ENCODE assay signal across 16 cellular contexts in genomic region chr6:130981409-130981808, GRCh38.
DNase-seq lines count a peak whose midpoint lies in the region; FAIRE-seq and TF ChIP-seq lines count a peak whose summit lies in the region.
"Had no signal": no experiment of that assay in that cellular context is flagged by ENCODE, and none has a peak within 500 bp of the region (broad histone marks: within the 10 kb centered on the region; RNA-seq: fewer than 3 reads in every experiment).

No MANE protein-coding gene starts in this region.

- no peak for FAIRE-seq in astrocyte (lab: Jason Lieb, UNC)

- H3K4me1 Mint-ChIP-seq in astrocyte (ENCODE audit: low read depth, unreplicated experiment) (peaks cover 29% of the 10 kb centered on the region), Calu3 (ENCODE audit: low read depth, unreplicated experiment) (peaks cover 40% of the 10 kb centered on the region)
- H3K4me1 Mint-ChIP-seq: immature natural killer cell had no signal

- BruUV-seq in Calu3 (replicated peaks; lab: Mats Ljungman, UMichigan): no TSS peak

- H3K36me3 Mint-ChIP-seq in astrocyte (ENCODE audit: low read depth, unreplicated experiment): peaks cover 2% of the 10 kb centered on the region
- no peaks in the 10 kb centered on the region for H3K36me3 Mint-ChIP-seq in Calu3 (ENCODE audit: insufficient read depth, unreplicated experiment)

- H3K4me3 ChIP-seq in astrocyte (ENCODE audit: insufficient read depth, low read depth, low read length): no peak overlapping the region
- no peak overlapping the region for H3K4me3 ChIP-seq in left ventricle myocardium inferior
- H3K4me3 ChIP-seq in thymus (ENCODE audit: low read length): no peak overlapping the region
- H3K4me3 ChIP-seq: body of pancreas, spleen, vagina had no signal

- H3K4me1 ChIP-seq in astrocyte (ENCODE audit: insufficient read depth, low read length) (no peaks in the 10 kb centered on the region), left ventricle myocardium inferior (peaks cover 62% of the 10 kb centered on the region), thymus (ENCODE audit: control insufficient read depth, insufficient read depth, low read length) (peaks cover 11% of the 10 kb centered on the region)

- no peak overlapping the region for H2AFZ ChIP-seq in astrocyte (ENCODE audit: low read depth, low read length)

- TF ChIP-seq CTCF in astrocyte (IDR thresholded peaks at IDR 0.05; ENCODE audit: insufficient read depth, low read depth, low read length): no peak
- no peak for TF ChIP-seq CTCF in left ventricle myocardium inferior (IDR thresholded peaks at IDR 0.05; ENCODE audit: borderline replicate concordance)
- TF ChIP-seq CTCF in Calu3 (IDR thresholded peaks at IDR 0.05; ENCODE audit: unreplicated experiment): no peak

- H3K27me3 ChIP-seq in astrocyte (ENCODE audit: insufficient read depth, low read length) (no peaks in the 10 kb centered on the region), left ventricle myocardium inferior (ENCODE audit: low read depth) (no peaks in the 10 kb centered on the region), thymus (ENCODE audit: control insufficient read depth, insufficient read depth) (no peaks in the 10 kb centered on the region)
- H3K27me3 ChIP-seq: body of pancreas, spleen, vagina had no signal

- H3K9me3 ChIP-seq in astrocyte (ENCODE audit: insufficient read depth, low read depth, low read length) (peaks cover 6% of the 10 kb centered on the region), left ventricle myocardium inferior (replicated peaks) (no peaks in the 10 kb centered on the region), thymus (ENCODE audit: control insufficient read depth) (peaks cover 5% of the 10 kb centered on the region)
- H3K9me3 ChIP-seq: body of pancreas, vagina had no signal

- intact Hi-C loops in left ventricle myocardium inferior (cut with micrococcal nuclease) (no loop called here), Calu3 (cut with micrococcal nuclease; ENCODE audit: unreplicated experiment) (no loop called here)

- H3K27ac ChIP-seq in astrocyte (ENCODE audit: low read depth, low read length) (no peak overlapping the region), left ventricle myocardium inferior (replicated peaks) (peak overlapping the region; percentile 70), thymus (ENCODE audit: low read depth) (peak overlapping the region; percentile 26)
- H3K27ac ChIP-seq: body of pancreas, vagina had no signal

- H3K79me2 ChIP-seq in astrocyte (ENCODE audit: insufficient read depth, low read length): peaks cover 23% of the 10 kb centered on the region

- H3K9ac ChIP-seq in astrocyte (ENCODE audit: low read length): no peak overlapping the region

- DNase-seq in HCEC 1CT (peak; percentile 67), astrocyte (ENCODE audit: low read depth) (peak; percentile 47), left ventricle myocardium inferior (no peak), NOMO-1 treated with dmso at 0.1 percent for 144 hours (lab: John Stamatoyannopoulos, UW; ENCODE audit: unreplicated experiment) (no peak), NCI-H128 (lab: John Stamatoyannopoulos, UW; ENCODE audit: unreplicated experiment) (no peak), Calu3 (no peak)
- DNase-seq: body of pancreas; foreskin melanocyte; GF-D8; immature natural killer cell; NCI-H1694 treated with DMSO at 0.1 percent for 48 hours; NCI-H69; spleen; stimulated activated naive CD8-positive, alpha-beta T cell treated with anti-CD3 and anti-CD28 coated beads, Interleukin-15, Interleukin-2, amounts not matched to agents 100 U/mL and 50 U/mL, for 24 hours had no signal

- CTCF ChIA-PET in Calu3 (lab: Charles Lee): interaction anchor here (0.5 kb wide), 1 partner anchor 23 kb away, joined by 4 read pairs; no protein-coding TSS in a partner anchor

- H3K9me3 Mint-ChIP-seq in astrocyte (ENCODE audit: unreplicated experiment) (no peaks in the 10 kb centered on the region), Calu3 (ENCODE audit: low read depth, unreplicated experiment) (no peaks in the 10 kb centered on the region)

- no peak overlapping the region for H3K27ac Mint-ChIP-seq in astrocyte (ENCODE audit: unreplicated experiment)
- no peak overlapping the region for H3K27ac Mint-ChIP-seq in Calu3 (ENCODE audit: unreplicated experiment)
- H3K27ac Mint-ChIP-seq: immature natural killer cell had no signal

- no peaks in the 10 kb centered on the region for H3K36me3 ChIP-seq in astrocyte (ENCODE audit: insufficient read depth, low read length)
- no peaks in the 10 kb centered on the region for H3K36me3 ChIP-seq in left ventricle myocardium inferior
- no peaks in the 10 kb centered on the region for H3K36me3 ChIP-seq in thymus (ENCODE audit: control insufficient read depth, insufficient read depth)
- H3K36me3 ChIP-seq: vagina had no signal

- H3K4me3 Mint-ChIP-seq in astrocyte (ENCODE audit: unreplicated experiment): no peak overlapping the region
- H3K4me3 Mint-ChIP-seq in Calu3 (ENCODE audit: low read depth, unreplicated experiment): no peak overlapping the region
- H3K4me3 Mint-ChIP-seq: immature natural killer cell had no signal

- no peak overlapping the region for H3K4me2 ChIP-seq in astrocyte (ENCODE audit: low read length)

- peaks cover 6% of the 10 kb centered on the region for H4K20me1 ChIP-seq in astrocyte (ENCODE audit: insufficient read depth, low read length)

- H3K27me3 Mint-ChIP-seq in astrocyte (ENCODE audit: low read depth, unreplicated experiment): no peaks in the 10 kb centered on the region
- no peaks in the 10 kb centered on the region for H3K27me3 Mint-ChIP-seq in Calu3 (ENCODE audit: unreplicated experiment)

Comparison
In these comparisons a context has a peak if more than half of its experiments do, and no peak if none do; other contexts are left out.
1. DNase-seq: peak in HCEC 1CT (single experiment) and astrocyte (single experiment); none in left ventricle myocardium inferior (single experiment), NOMO-1 treated with dmso at 0.1 percent for 144 hours (single experiment), NCI-H128 (single experiment) and Calu3 (single experiment).